1 cellular context compared by ENCODE assay signal in the genomic region with DNA sequence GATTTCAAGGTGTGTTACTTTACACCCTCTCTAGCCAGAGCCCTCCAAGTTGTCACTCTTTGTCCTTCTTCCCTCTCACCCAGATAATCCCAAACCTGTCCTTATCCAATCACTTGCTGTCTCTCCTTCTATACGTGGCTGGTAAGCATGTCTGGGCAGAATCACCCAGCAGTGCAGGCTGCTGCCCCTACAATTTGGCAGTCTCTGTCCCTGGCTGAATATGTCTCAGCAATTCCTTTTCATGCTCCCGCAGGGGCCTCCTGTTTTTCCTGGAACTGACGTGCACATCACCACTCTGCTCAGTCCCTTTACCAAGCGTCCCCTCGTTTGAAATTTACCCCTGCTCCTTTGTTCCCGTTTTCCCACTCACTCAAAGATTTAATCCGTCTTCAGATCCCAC.
TF ChIP-seq lines count a peak whose summit lies in the region.

No MANE protein-coding gene starts in this region.

TF ChIP-seq in neural cell, 6 proteins besides CTCF, POLR2A, EP300 and RAD21 (continued from another document):
- TF ChIP-seq, protein P1, sequence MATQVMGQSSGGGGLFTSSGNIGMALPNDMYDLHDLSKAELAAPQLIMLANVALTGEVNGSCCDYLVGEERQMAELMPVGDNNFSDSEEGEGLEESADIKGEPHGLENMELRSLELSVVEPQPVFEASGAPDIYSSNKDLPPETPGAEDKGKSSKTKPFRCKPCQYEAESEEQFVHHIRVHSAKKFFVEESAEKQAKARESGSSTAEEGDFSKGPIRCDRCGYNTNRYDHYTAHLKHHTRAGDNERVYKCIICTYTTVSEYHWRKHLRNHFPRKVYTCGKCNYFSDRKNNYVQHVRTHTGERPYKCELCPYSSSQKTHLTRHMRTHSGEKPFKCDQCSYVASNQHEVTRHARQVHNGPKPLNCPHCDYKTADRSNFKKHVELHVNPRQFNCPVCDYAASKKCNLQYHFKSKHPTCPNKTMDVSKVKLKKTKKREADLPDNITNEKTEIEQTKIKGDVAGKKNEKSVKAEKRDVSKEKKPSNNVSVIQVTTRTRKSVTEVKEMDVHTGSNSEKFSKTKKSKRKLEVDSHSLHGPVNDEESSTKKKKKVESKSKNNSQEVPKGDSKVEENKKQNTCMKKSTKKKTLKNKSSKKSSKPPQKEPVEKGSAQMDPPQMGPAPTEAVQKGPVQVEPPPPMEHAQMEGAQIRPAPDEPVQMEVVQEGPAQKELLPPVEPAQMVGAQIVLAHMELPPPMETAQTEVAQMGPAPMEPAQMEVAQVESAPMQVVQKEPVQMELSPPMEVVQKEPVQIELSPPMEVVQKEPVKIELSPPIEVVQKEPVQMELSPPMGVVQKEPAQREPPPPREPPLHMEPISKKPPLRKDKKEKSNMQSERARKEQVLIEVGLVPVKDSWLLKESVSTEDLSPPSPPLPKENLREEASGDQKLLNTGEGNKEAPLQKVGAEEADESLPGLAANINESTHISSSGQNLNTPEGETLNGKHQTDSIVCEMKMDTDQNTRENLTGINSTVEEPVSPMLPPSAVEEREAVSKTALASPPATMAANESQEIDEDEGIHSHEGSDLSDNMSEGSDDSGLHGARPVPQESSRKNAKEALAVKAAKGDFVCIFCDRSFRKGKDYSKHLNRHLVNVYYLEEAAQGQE (IDR thresholded peaks at IDR 0.05; ENCODE audit: borderline replicate concordance): no peak
